In the genomic region with DNA sequence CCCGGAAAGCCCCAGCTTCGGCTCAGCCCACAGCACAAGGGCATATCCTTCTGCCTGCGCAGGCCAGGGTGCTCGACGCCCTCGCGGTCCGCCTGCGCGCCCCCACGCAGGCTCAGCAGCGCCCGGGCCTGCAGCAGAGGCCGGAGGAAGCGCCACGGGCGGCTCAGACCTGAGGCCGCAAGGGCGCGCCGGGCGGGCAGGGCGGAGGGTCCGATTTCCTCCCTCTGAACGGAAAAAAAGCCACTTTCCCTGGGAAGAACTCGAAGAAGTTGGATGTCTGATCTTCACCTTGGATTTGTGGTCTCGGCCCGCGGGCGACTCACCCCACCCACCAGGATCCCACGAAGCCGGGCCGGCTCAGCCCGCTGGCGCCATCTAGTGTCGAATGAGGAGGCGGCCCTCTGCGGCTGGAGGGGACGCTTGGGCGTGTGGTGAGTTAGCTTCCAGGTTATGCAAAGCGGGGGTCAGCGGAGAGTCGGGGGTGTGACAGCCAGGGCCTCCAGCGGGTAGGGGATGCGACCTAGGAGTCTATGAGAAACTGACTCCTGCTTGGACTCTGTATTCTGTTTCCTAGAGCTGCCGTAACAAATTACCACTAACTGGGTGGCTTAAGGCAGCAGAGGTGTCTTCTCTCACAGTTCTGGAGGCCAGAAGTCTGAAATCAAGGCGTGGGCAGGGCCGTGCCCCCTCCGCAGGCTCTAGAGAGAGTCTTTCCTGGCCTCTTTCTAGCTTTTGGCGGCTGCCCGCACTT, we compare ENCODE assay signal across 1 cellular context.
TF ChIP-seq lines count a peak whose summit lies in the region.

No MANE protein-coding gene starts in this region.

TF ChIP-seq in K562, 482 proteins besides CTCF, POLR2A, EP300 and RAD21 (continued from another document and continues in another):
- TF ChIP-seq, protein P1, sequence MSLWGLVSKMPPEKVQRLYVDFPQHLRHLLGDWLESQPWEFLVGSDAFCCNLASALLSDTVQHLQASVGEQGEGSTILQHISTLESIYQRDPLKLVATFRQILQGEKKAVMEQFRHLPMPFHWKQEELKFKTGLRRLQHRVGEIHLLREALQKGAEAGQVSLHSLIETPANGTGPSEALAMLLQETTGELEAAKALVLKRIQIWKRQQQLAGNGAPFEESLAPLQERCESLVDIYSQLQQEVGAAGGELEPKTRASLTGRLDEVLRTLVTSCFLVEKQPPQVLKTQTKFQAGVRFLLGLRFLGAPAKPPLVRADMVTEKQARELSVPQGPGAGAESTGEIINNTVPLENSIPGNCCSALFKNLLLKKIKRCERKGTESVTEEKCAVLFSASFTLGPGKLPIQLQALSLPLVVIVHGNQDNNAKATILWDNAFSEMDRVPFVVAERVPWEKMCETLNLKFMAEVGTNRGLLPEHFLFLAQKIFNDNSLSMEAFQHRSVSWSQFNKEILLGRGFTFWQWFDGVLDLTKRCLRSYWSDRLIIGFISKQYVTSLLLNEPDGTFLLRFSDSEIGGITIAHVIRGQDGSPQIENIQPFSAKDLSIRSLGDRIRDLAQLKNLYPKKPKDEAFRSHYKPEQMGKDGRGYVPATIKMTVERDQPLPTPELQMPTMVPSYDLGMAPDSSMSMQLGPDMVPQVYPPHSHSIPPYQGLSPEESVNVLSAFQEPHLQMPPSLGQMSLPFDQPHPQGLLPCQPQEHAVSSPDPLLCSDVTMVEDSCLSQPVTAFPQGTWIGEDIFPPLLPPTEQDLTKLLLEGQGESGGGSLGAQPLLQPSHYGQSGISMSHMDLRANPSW (CRISPR knock-in tag; IDR thresholded peaks at IDR 0.05): no peak
- TF ChIP-seq PHF8 (IDR thresholded peaks at IDR 0.05; ENCODE audit: borderline replicate concordance, low read length) (peak; percentile 36; the same call in 1 of the 2 replicates), DNMT1 (IDR thresholded peaks at IDR 0.05) (no peak), RB1 (IDR thresholded peaks at IDR 0.05; ENCODE audit: low read depth) (peak; percentile 70), ZNF75A (CRISPR knock-in tag; IDR thresholded peaks at IDR 0.05) (no peak), FOXK2 (conservative IDR thresholded peaks at IDR 0.05 in 1 of 2, IDR thresholded peaks at IDR 0.05 in 1 of 2; ENCODE audit: low read depth in 2 of 2) (no peak), FOXK1 (CRISPR knock-in tag; IDR thresholded peaks at IDR 0.05; ENCODE audit: borderline replicate concordance) (no peak), HDAC1 (IDR thresholded peaks at IDR 0.05) (no peak), OTX1 (CRISPR knock-in tag; IDR thresholded peaks at IDR 0.05) (no peak; the same call in 1 of the 2 replicates), ETV1 (tag; conservative IDR thresholded peaks at IDR 0.05; ENCODE audit: low read depth) (no peak), ZSCAN29 (IDR thresholded peaks at IDR 0.05) (no peak), LEF1 (IDR thresholded peaks at IDR 0.05) (no peak), CBFB (CRISPR knock-in tag; IDR thresholded peaks at IDR 0.05) (no peak), SAFB2 (IDR thresholded peaks at IDR 0.05; ENCODE audit: borderline replicate concordance, low read depth, low read length, severe bottlenecking) (no peak), SOX6 (IDR thresholded peaks at IDR 0.05) (peak; percentile 36; the same call in 1 of the 2 replicates), EZH2 (IDR thresholded peaks at IDR 0.05; ENCODE audit: borderline replicate concordance, low read depth, low read length) (no peak), ZNF589 (CRISPR knock-in tag; IDR thresholded peaks at IDR 0.05; ENCODE audit: low read depth) (no peak), EP400 (IDR thresholded peaks at IDR 0.05) (no peak), HMG20A (CRISPR knock-in tag; conservative IDR thresholded peaks at IDR 0.05) (no peak), POLR2H (tag; IDR thresholded peaks at IDR 0.05; ENCODE audit: low read depth) (no peak), MEF2D (tag; conservative IDR thresholded peaks at IDR 0.05; ENCODE audit: low read depth) (no peak), TCF3 (CRISPR knock-in tag; IDR thresholded peaks at IDR 0.05) (no peak; the same call in 1 of the 2 replicates), BRD4 (IDR thresholded peaks at IDR 0.05) (no peak), HMG20B (CRISPR knock-in tag; IDR thresholded peaks at IDR 0.05) (no peak)
- TF ChIP-seq, protein P2, sequence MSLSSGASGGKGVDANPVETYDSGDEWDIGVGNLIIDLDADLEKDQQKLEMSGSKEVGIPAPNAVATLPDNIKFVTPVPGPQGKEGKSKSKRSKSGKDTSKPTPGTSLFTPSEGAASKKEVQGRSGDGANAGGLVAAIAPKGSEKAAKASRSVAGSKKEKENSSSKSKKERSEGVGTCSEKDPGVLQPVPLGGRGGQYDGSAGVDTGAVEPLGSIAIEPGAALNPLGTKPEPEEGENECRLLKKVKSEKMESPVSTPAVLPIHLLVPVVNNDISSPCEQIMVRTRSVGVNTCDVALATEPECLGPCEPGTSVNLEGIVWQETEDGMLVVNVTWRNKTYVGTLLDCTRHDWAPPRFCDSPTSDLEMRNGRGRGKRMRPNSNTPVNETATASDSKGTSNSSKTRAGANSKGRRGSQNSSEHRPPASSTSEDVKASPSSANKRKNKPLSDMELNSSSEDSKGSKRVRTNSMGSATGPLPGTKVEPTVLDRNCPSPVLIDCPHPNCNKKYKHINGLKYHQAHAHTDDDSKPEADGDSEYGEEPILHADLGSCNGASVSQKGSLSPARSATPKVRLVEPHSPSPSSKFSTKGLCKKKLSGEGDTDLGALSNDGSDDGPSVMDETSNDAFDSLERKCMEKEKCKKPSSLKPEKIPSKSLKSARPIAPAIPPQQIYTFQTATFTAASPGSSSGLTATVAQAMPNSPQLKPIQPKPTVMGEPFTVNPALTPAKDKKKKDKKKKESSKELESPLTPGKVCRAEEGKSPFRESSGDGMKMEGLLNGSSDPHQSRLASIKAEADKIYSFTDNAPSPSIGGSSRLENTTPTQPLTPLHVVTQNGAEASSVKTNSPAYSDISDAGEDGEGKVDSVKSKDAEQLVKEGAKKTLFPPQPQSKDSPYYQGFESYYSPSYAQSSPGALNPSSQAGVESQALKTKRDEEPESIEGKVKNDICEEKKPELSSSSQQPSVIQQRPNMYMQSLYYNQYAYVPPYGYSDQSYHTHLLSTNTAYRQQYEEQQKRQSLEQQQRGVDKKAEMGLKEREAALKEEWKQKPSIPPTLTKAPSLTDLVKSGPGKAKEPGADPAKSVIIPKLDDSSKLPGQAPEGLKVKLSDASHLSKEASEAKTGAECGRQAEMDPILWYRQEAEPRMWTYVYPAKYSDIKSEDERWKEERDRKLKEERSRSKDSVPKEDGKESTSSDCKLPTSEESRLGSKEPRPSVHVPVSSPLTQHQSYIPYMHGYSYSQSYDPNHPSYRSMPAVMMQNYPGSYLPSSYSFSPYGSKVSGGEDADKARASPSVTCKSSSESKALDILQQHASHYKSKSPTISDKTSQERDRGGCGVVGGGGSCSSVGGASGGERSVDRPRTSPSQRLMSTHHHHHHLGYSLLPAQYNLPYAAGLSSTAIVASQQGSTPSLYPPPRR (CRISPR knock-in tag; IDR thresholded peaks at IDR 0.05; ENCODE audit: borderline replicate concordance): no peak
- TF ChIP-seq, protein P3, sequence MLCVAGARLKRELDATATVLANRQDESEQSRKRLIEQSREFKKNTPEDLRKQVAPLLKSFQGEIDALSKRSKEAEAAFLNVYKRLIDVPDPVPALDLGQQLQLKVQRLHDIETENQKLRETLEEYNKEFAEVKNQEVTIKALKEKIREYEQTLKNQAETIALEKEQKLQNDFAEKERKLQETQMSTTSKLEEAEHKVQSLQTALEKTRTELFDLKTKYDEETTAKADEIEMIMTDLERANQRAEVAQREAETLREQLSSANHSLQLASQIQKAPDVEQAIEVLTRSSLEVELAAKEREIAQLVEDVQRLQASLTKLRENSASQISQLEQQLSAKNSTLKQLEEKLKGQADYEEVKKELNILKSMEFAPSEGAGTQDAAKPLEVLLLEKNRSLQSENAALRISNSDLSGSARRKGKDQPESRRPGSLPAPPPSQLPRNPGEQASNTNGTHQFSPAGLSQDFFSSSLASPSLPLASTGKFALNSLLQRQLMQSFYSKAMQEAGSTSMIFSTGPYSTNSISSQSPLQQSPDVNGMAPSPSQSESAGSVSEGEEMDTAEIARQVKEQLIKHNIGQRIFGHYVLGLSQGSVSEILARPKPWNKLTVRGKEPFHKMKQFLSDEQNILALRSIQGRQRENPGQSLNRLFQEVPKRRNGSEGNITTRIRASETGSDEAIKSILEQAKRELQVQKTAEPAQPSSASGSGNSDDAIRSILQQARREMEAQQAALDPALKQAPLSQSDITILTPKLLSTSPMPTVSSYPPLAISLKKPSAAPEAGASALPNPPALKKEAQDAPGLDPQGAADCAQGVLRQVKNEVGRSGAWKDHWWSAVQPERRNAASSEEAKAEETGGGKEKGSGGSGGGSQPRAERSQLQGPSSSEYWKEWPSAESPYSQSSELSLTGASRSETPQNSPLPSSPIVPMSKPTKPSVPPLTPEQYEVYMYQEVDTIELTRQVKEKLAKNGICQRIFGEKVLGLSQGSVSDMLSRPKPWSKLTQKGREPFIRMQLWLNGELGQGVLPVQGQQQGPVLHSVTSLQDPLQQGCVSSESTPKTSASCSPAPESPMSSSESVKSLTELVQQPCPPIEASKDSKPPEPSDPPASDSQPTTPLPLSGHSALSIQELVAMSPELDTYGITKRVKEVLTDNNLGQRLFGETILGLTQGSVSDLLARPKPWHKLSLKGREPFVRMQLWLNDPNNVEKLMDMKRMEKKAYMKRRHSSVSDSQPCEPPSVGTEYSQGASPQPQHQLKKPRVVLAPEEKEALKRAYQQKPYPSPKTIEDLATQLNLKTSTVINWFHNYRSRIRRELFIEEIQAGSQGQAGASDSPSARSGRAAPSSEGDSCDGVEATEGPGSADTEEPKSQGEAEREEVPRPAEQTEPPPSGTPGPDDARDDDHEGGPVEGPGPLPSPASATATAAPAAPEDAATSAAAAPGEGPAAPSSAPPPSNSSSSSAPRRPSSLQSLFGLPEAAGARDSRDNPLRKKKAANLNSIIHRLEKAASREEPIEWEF (CRISPR knock-in tag; IDR thresholded peaks at IDR 0.05): no peak
- TF ChIP-seq, protein P4, sequence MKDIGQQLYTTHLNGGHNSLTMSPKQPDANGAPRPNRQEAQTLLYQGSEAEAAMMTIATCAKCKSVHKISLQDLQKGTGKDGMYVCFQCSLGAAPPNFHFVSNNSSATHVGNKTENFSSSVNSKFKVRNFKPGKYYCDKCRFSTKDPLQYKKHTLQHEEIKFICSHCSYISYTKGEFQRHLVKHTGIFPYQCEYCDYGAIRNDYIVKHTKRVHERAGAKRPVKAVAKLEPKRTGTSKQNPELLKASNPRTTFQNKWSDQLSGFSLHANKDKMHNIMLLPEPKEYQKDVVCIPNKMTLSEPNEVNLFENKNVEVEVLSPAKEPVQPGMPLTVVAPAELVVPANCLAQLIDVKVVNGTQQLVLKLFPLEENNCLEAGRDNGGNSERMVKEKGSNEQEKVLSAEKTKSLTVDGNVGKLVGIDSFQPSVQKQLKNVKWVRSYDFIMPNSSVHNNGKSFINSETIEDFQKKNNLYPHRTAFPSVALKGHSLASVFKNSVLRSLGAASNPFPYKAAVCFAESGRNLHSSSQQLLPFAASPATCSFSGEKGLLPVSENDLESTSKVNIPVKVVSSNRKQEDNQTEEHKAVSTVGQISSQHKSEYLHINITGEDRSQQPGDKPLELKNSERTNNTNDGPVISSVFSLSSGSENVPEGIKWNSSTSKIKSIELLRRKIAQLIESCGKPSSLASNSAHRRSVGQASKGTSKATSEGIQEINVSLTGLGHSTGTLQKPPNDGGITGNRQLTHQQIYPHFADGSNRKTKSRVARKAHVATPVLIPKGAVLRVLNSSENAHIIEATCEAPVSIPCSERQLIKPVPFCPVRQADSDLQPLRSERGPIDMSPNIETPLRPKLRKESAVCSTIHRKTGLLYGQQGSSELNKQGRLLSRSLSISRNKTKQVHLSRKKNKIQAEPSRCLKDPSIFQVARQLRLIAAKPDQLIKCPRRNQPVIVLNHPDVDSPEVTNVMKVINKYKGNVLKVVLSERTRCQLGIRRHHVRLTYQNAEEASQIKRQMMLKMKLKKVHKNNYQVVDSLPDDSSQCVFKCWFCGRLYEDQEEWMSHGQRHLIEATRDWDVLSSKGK (CRISPR knock-in tag; IDR thresholded peaks at IDR 0.05): no peak
- TF ChIP-seq, protein P5, sequence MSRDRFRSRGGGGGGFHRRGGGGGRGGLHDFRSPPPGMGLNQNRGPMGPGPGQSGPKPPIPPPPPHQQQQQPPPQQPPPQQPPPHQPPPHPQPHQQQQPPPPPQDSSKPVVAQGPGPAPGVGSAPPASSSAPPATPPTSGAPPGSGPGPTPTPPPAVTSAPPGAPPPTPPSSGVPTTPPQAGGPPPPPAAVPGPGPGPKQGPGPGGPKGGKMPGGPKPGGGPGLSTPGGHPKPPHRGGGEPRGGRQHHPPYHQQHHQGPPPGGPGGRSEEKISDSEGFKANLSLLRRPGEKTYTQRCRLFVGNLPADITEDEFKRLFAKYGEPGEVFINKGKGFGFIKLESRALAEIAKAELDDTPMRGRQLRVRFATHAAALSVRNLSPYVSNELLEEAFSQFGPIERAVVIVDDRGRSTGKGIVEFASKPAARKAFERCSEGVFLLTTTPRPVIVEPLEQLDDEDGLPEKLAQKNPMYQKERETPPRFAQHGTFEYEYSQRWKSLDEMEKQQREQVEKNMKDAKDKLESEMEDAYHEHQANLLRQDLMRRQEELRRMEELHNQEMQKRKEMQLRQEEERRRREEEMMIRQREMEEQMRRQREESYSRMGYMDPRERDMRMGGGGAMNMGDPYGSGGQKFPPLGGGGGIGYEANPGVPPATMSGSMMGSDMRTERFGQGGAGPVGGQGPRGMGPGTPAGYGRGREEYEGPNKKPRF (IDR thresholded peaks at IDR 0.05; ENCODE audit: low read depth, low read length): no peak
- TF ChIP-seq, protein P6, sequence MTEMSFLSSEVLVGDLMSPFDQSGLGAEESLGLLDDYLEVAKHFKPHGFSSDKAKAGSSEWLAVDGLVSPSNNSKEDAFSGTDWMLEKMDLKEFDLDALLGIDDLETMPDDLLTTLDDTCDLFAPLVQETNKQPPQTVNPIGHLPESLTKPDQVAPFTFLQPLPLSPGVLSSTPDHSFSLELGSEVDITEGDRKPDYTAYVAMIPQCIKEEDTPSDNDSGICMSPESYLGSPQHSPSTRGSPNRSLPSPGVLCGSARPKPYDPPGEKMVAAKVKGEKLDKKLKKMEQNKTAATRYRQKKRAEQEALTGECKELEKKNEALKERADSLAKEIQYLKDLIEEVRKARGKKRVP (CRISPR knock-in tag; IDR thresholded peaks at IDR 0.05): no peak
- TF ChIP-seq, protein P7, sequence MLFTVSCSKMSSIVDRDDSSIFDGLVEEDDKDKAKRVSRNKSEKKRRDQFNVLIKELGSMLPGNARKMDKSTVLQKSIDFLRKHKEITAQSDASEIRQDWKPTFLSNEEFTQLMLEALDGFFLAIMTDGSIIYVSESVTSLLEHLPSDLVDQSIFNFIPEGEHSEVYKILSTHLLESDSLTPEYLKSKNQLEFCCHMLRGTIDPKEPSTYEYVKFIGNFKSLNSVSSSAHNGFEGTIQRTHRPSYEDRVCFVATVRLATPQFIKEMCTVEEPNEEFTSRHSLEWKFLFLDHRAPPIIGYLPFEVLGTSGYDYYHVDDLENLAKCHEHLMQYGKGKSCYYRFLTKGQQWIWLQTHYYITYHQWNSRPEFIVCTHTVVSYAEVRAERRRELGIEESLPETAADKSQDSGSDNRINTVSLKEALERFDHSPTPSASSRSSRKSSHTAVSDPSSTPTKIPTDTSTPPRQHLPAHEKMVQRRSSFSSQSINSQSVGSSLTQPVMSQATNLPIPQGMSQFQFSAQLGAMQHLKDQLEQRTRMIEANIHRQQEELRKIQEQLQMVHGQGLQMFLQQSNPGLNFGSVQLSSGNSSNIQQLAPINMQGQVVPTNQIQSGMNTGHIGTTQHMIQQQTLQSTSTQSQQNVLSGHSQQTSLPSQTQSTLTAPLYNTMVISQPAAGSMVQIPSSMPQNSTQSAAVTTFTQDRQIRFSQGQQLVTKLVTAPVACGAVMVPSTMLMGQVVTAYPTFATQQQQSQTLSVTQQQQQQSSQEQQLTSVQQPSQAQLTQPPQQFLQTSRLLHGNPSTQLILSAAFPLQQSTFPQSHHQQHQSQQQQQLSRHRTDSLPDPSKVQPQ (CRISPR knock-in tag; IDR thresholded peaks at IDR 0.05; ENCODE audit: borderline replicate concordance): no peak
- TF ChIP-seq, protein P8, sequence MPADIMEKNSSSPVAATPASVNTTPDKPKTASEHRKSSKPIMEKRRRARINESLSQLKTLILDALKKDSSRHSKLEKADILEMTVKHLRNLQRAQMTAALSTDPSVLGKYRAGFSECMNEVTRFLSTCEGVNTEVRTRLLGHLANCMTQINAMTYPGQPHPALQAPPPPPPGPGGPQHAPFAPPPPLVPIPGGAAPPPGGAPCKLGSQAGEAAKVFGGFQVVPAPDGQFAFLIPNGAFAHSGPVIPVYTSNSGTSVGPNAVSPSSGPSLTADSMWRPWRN (IDR thresholded peaks at IDR 0.05; ENCODE audit: low read depth): no peak
